In the genomic region with DNA sequence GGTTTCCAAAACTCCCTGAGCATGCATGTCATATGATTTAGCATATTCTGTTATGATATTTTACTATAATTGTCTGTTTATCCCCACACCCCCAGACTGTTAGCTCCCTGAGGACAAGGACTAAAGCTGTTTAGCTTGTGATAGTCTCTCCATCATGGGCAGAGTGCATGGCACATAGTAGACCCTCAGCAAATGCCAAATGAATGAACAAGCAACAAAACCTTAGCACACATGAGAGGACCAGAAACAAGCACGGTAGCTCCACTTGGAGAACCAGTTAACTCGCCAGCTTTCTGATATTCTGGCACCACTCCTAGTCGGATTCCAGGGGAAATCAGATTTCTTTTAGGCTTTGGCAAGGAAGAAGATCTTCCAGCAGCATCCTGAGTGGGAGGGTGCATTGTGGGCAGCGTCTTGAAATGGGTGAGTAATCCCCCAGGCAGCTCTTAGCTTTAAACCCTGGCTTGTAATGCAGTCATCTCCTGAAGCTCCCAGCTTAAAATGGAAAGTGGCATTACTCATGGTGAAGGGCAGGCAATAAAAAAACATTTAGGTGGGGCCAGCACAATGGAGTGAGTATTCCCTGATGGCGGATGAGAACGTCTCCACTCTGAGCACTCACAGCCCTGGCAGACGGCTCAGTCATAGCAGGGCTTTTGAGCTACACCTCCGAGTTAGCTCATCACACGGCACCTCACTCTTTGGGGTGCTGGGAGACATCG, we compare ENCODE assay signal across 10 cellular contexts. TPM values are rescaled to one million over a fixed set of nuclear protein-coding genes. Genes with fewer than 3 reads are reported as not detected.
DNase-seq lines count a peak whose midpoint lies in the region; ATAC-seq and TF ChIP-seq lines count a peak whose summit lies in the region.
"Had no signal": no experiment of that assay in that cellular context is flagged by ENCODE, and none has a peak within 500 bp of the region (broad histone marks: within the 10 kb centered on the region; RNA-seq: fewer than 3 reads in every experiment).

No MANE protein-coding gene starts in this region.

- peaks cover 23% of the 10 kb centered on the region for H3K4me1 ChIP-seq in SJSA1 (replicated peaks)
- H3K4me1 ChIP-seq: colonic mucosa had no signal

- in situ Hi-C loops in G401 (cut with HindIII; ENCODE audit: low sequenced_read_pairs) = no loop called here

- H3K9me3 ChIP-seq in SJSA1 (replicated peaks) (no peaks in the 10 kb centered on the region), T-helper 17 cell (ENCODE audit: control insufficient read depth, low read length, poor library complexity, severe bottlenecking) (no peaks in the 10 kb centered on the region)
- H3K9me3 ChIP-seq: colonic mucosa had no signal

- H3K9me3 Mint-ChIP-seq in T-helper 2 cell treated with Interferon-gamma antibody and Interleukin-4, amounts not matched to agents 5 μg/mL and 100 μg/mL, for 36 hours = no peaks in the 10 kb centered on the region

- H3K36me3 Mint-ChIP-seq in T-helper 2 cell treated with Interferon-gamma antibody and Interleukin-4, amounts not matched to agents 5 μg/mL and 100 μg/mL, for 36 hours (ENCODE audit: low read depth) = no peaks in the 10 kb centered on the region
- peaks cover 8% of the 10 kb centered on the region for H3K36me3 Mint-ChIP-seq in T-helper 17 cell (ENCODE audit: low read depth)

- H3K27me3 ChIP-seq in SJSA1 (replicated peaks) = no peaks in the 10 kb centered on the region
- H3K27me3 ChIP-seq: colonic mucosa had no signal

- ATAC-seq in HG03108 (IDR thresholded peaks at IDR 0.05; ENCODE audit: unreplicated experiment) (no peak), GM18870 (IDR thresholded peaks at IDR 0.05; ENCODE audit: unreplicated experiment) (no peak), T-helper 17 cell (no peak)

- H3K4me1 Mint-ChIP-seq in T-helper 2 cell treated with Interferon-gamma antibody and Interleukin-4, amounts not matched to agents 5 μg/mL and 100 μg/mL, for 36 hours (ENCODE audit: low read depth) = no peaks in the 10 kb centered on the region
- peaks cover 3% of the 10 kb centered on the region for H3K4me1 Mint-ChIP-seq in T-helper 17 cell

- peaks cover 22% of the 10 kb centered on the region for H3K27me3 Mint-ChIP-seq in T-helper 2 cell treated with Interferon-gamma antibody and Interleukin-4, amounts not matched to agents 5 μg/mL and 100 μg/mL, for 36 hours (ENCODE audit: low read depth)
- H3K27me3 Mint-ChIP-seq in T-helper 17 cell = peaks cover 55% of the 10 kb centered on the region

- no peaks in the 10 kb centered on the region for H3K36me3 ChIP-seq in SJSA1
- H3K36me3 ChIP-seq: colonic mucosa had no signal

- H3K27ac ChIP-seq in SJSA1 = peak overlapping the region; percentile 92
- H3K27ac ChIP-seq: colonic mucosa had no signal

- no peak for TF ChIP-seq CTCF in fibroblast of villous mesenchyme (IDR thresholded peaks at IDR 0.05; ENCODE audit: insufficient read depth, low read depth, low read length)

- H3K4me3 ChIP-seq in SJSA1 = no peak overlapping the region
- H3K4me3 ChIP-seq in fibroblast of villous mesenchyme (ENCODE audit: low read depth, low read length) = peak overlapping the region; percentile 10
- H3K4me3 ChIP-seq: colonic mucosa had no signal

- DNase-seq in G401 (ENCODE audit: low spot score) (peak; percentile 12), SJSA1 (ENCODE audit: low read depth in 1 of 2, low spot score in 2 of 2) (peak; percentile 97), fibroblast of villous mesenchyme (ENCODE audit: low read depth) (peak; percentile 95), pulmonary artery endothelial cell (ENCODE audit: low read depth, low spot score) (peak; percentile 89), T-helper 17 cell (no peak)
- DNase-seq in T-helper 2 cell treated with Interferon-gamma antibody and Interleukin-4, amounts not matched to agents 5 μg/mL and 100 μg/mL, for 36 hours (ENCODE audit: low spot score) = no peak
- DNase-seq: colonic mucosa, T-helper 2 cell had no signal

- no peak overlapping the region for H3K4me3 Mint-ChIP-seq in T-helper 2 cell treated with Interferon-gamma antibody and Interleukin-4, amounts not matched to agents 5 μg/mL and 100 μg/mL, for 36 hours
- H3K4me3 Mint-ChIP-seq in T-helper 17 cell = no peak overlapping the region

- H3K27ac Mint-ChIP-seq in T-helper 2 cell treated with Interferon-gamma antibody and Interleukin-4, amounts not matched to agents 5 μg/mL and 100 μg/mL, for 36 hours = no peak overlapping the region
- no peak overlapping the region for H3K27ac Mint-ChIP-seq in T-helper 17 cell

RNA-seq across cellular contexts. Expression of gene FGF1, which starts 41.1 kb away (rescaled TPM):
- 0.03 TPM in 1 of 2 replicates, not detected in the other for total RNA-seq in G401 (2014; rRNA removed; shearing (Covaris generic))
- 15.5 and 36.7 TPM in 2 replicates for total RNA-seq in SJSA1 (2014; rRNA removed; shearing (Covaris generic))
- total RNA-seq in fibroblast of villous mesenchyme (8.7 and 16.0 TPM in 2 replicates), pulmonary artery endothelial cell (0.53 TPM in 1 of 2 replicates, not detected in the other), T-helper 17 cell (not detected)

Comparison
In these comparisons a context has a peak if more than half of its experiments do, and no peak if none do; other contexts are left out.
1. DNase-seq: peak in G401 (single experiment), SJSA1 (2 of 2), fibroblast of villous mesenchyme (single experiment) and pulmonary artery endothelial cell (single experiment); none in T-helper 2 cell treated with Interferon-gamma antibody and Interleukin-4, amounts not matched to agents 5 μg/mL and 100 μg/mL, for 36 hours (single experiment) and T-helper 17 cell (0 of 3).